25 cellular contexts compared by ENCODE assay signal in the genomic region with DNA sequence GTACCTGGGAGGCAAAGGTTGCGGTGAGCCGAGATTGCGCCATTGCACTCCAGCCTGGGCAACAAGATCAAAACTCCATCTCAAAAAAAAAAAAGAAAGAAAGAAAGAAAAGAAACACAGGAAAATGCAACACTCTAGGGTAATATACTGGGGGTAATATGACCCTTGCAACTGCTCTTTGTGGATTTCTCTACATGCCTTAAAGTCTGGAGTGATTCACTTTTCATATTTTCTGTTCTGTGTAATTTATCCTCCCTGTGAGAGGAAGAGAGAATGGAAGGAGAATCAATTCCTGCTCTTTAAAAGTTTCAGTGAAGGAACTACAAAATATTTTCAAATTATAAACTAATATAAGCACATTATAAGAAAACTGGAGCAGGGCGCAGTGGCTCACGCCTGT.
"Had no signal": no experiment of that assay in that cellular context is flagged by ENCODE, and none has a peak within 500 bp of the region (broad histone marks: within the 10 kb centered on the region; RNA-seq: fewer than 3 reads in every experiment).

No MANE protein-coding gene starts in this region.

- H3K4me3 ChIP-seq: adrenal gland, ascending aorta, breast epithelium, esophagus squamous epithelium, gastrocnemius medialis, mucosa of descending colon, testis, transverse colon had no signal

- H3K4me3 Mint-ChIP-seq: activated B cell treated with CpG ODN at 0.5 μM for 24 hours; activated CD8-positive, alpha-beta T cell treated with anti-CD3 and anti-CD28 coated beads for 36 hours; activated naive CD8-positive, alpha-beta T cell had no signal

- H3K27ac ChIP-seq: adrenal gland, breast epithelium, epithelial cell of prostate, esophagus squamous epithelium, parathyroid adenoma, testis, transverse colon had no signal

- ATAC-seq: activated CD8-positive, alpha-beta T cell treated with anti-CD3 and anti-CD28 coated beads for 36 hours; gastrocnemius medialis; left cardiac atrium; left ventricle myocardium superior; mucosa of descending colon; right cardiac atrium had no signal

- H3K27me3 ChIP-seq: adrenal gland, ascending aorta, breast epithelium, esophagus squamous epithelium, gastrocnemius medialis, testis, transverse colon had no signal

- DNase-seq: activated B cell treated with CpG ODN at 0.5 μM for 24 hours; activated CD4-positive, alpha-beta T cell treated with anti-CD3 and anti-CD28 coated beads, Interleukin-2, amount 50 U/mL, for 1 hour; activated CD8-positive, alpha-beta T cell treated with anti-CD3 and anti-CD28 coated beads for 36 hours; activated T-cell treated with anti-CD3 and anti-CD28 coated beads, Interleukin-2, amount 50 U/mL, for 48 hours; adrenal gland; central memory CD4-positive, alpha-beta T cell; effector CD8-positive, alpha-beta T cell; esophagus squamous epithelium; gastrocnemius medialis; glutamatergic neuron; left cardiac atrium; left ventricle myocardium superior; mucosa of descending colon; right cardiac atrium; stimulated activated CD4-positive, alpha-beta T cell treated with anti-CD3 and anti-CD28 coated beads, Interleukin-2, amount 100 ng/mL, for 48 hours; stimulated activated naive CD4-positive, alpha-beta T cell treated with Interleukin-2 at 50 U/mL for 16 hours; T-helper 2 cell; testis; transverse colon had no signal

- H3K9me3 Mint-ChIP-seq: activated B cell treated with CpG ODN at 0.5 μM for 24 hours; activated CD8-positive, alpha-beta T cell treated with anti-CD3 and anti-CD28 coated beads for 36 hours; activated T-helper 2 cell treated with anti-CD3 and anti-CD28 coated beads, Interferon-gamma antibody, Interleukin-2, Interleukin-4, amounts not matched to agents 10 μg/mL and 5 μg/mL and 100 μg/mL, durations not matched to agents 14 hours and 24 hours and 36 hours had no signal

- H3K27me3 Mint-ChIP-seq: activated B cell treated with CpG ODN at 0.5 μM for 24 hours; activated CD8-positive, alpha-beta T cell treated with anti-CD3 and anti-CD28 coated beads for 36 hours; activated naive CD8-positive, alpha-beta T cell had no signal

- H3K9me3 ChIP-seq: adrenal gland, ascending aorta, breast epithelium, esophagus squamous epithelium, gastrocnemius medialis, mucosa of descending colon, testis, transverse colon had no signal

- H3K27ac Mint-ChIP-seq: activated B cell treated with CpG ODN at 0.5 μM for 24 hours; activated CD8-positive, alpha-beta T cell treated with anti-CD3 and anti-CD28 coated beads for 36 hours; activated naive CD8-positive, alpha-beta T cell; activated T-helper 2 cell treated with anti-CD3 and anti-CD28 coated beads, Interferon-gamma antibody, Interleukin-2, Interleukin-4, amounts not matched to agents 10 μg/mL and 5 μg/mL and 100 μg/mL, durations not matched to agents 14 hours and 24 hours and 36 hours had no signal

- H3K36me3 ChIP-seq: adrenal gland, breast epithelium, esophagus squamous epithelium, gastrocnemius medialis, transverse colon had no signal
